In the genomic region with DNA sequence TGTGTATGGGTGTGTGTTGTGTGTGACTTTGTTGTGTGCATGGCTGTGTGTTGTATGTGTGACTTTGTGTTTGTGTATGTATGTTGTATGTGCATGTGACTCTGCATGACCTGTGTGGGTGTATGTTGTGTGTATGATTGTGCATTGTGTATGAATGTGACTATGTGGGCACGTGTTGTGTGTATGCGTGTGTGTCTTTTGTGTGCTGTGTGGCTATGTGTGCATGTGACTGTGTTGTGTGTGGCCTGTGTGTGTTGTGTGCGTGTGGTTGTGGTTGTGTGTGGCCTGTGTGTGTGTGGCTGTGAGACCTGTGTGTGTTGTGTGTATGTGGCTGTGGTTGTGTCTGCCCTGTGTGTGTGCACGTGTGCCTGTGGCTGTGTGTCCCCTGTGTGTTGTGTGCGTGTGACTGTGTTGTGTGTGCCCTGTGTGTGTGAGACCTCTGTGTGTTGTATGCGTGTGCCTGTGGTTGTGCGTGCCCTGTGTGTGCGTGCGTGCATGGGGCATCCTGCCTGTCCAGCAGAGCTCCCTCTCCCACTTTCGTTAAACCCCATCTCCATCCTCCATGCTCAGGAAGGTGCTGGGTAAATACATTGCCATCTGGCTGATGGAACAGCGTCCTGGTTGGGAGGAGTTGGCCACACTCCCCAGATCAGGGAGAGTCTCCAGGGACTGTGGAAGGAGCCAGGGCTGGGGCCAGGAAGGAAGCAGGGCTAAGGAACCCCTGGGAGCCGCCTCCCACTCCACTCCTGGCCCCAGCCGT, we compare ENCODE assay signal across 10 cellular contexts.
DNase-seq lines count a peak whose midpoint lies in the region; ATAC-seq, FAIRE-seq and TF ChIP-seq lines count a peak whose summit lies in the region.
"Had no signal": no experiment of that assay in that cellular context is flagged by ENCODE, and none has a peak within 500 bp of the region (broad histone marks: within the 10 kb centered on the region; RNA-seq: fewer than 3 reads in every experiment).

No MANE protein-coding gene starts in this region.

- H4K8ac ChIP-seq in IMR-90 (ENCODE audit: low read depth in 2 of 2, low read length in 2 of 2): peak overlapping the region; percentile 3 to 76; a peak in 3 of 4 replicates

- ATAC-seq in IMR-90 (ENCODE audit: low read depth) (peak; percentile 59), HG02623 (IDR thresholded peaks at IDR 0.05; ENCODE audit: unreplicated experiment) (no peak), T-cell (replicated peaks in 1 of 4) (no peak)
- ATAC-seq in natural killer cell treated with Interleukin-12 subunit alpha and Interleukin-12 subunit beta and Interleukin-15 and Interleukin-18, amount 100 ng/mL, for 72 hours: no peak
- ATAC-seq: stimulated activated naive CD8-positive, alpha-beta T cell treated with anti-CD3 and anti-CD28 coated beads, Interleukin-15, Interleukin-2, amounts not matched to agents 100 U/mL and 50 U/mL, for 24 hours had no signal

- H2BK15ac ChIP-seq in IMR-90 (ENCODE audit: low read depth, low read length): peak overlapping the region; percentile 43; the same call in 2 of the 3 replicates

- 88% methylated on average over 5 of the region's 13 CpGs; no CpG with 5 or more reads in 1 of the 2 experiments for WGBS in IMR-90 (ENCODE audit: extremely low coverage in 2 of 2, insufficient read length in 1 of 2), 2 experiments

- in situ Hi-C loops in IMR-90 (cut with MboI; ENCODE audit: low sequenced_read_pairs): no loop called here

- H3K27me3 ChIP-seq in Caco-2 (replicated peaks; ENCODE audit: control insufficient read depth, insufficient read depth, low read length) (no peaks in the 10 kb centered on the region), IMR-90 (ENCODE audit: control insufficient read depth, insufficient read depth, low read length) (no peaks in the 10 kb centered on the region), bronchial epithelial cell (ENCODE audit: control insufficient read depth, insufficient read depth, low read length) (no peaks in the 10 kb centered on the region)

- peak overlapping the region; percentile 13 for H3K27ac ChIP-seq in IMR-90 (ENCODE audit: insufficient read depth, low read length)

- TF ChIP-seq POLR2A in IMR-90 (IDR thresholded peaks at IDR 0.05; ENCODE audit: low read depth, low read length): no peak

- POLR2A ChIA-PET in Caco-2 (lab: Charles Lee): interaction anchor here (0.5 to 2.4 kb wide), 2 partner anchors 12 to 25 kb away, joined by 9 to 16 read pairs; no protein-coding TSS in a partner anchor
- POLR2A ChIA-PET in IMR-90 (lab: Charles Lee; ENCODE audit: unreplicated experiment): no interaction called here
- POLR2A ChIA-PET in T-cell (lab: Charles Lee): no interaction called here

- H3K56ac ChIP-seq in IMR-90 (ENCODE audit: extremely low read depth, insufficient read depth, low read length): no peak overlapping the region

- peak overlapping the region; percentile 89 for H3K27ac Mint-ChIP-seq in Caco-2 (ENCODE audit: unreplicated experiment)
- peak overlapping the region; percentile 70 to 88 (median 83) for H3K27ac Mint-ChIP-seq in nephron
- peak overlapping the region in 1 of 2 donors; percentile 12 for H3K27ac Mint-ChIP-seq in natural killer cell treated with Interleukin-12 subunit alpha and Interleukin-12 subunit beta and Interleukin-15 and Interleukin-18, amount 100 ng/mL, for 72 hours
- H3K27ac Mint-ChIP-seq in T-cell: no peak overlapping the region

- H4K20me1 ChIP-seq in IMR-90 (ENCODE audit: insufficient read depth, low read length): peaks cover 21% of the 10 kb centered on the region

- H3K4me1 ChIP-seq in Caco-2 (peaks cover 82% of the 10 kb centered on the region), IMR-90 (ENCODE audit: control insufficient read depth, insufficient read depth, low read length) (peaks cover 24% of the 10 kb centered on the region)

- intact Hi-C loops in Caco-2 (cut with micrococcal nuclease; ENCODE audit: unreplicated experiment) (no loop called here), IMR-90 (cut with micrococcal nuclease) (no loop called here)

- peak overlapping the region; percentile 98 for H2AK5ac ChIP-seq in IMR-90 (ENCODE audit: low read depth, low read length)

- TF ChIP-seq RAD21 in IMR-90 (IDR thresholded peaks at IDR 0.05; ENCODE audit: low read length): no peak

- no peak overlapping the region for H3K4me3 ChIP-seq in Caco-2 (ENCODE audit: low read depth, low read length)
- H3K4me3 ChIP-seq in IMR-90 (ENCODE audit: insufficient read depth, low read depth, low read length): no peak overlapping the region
- H3K4me3 ChIP-seq in bronchial epithelial cell (ENCODE audit: low read depth, low read length): no peak overlapping the region

- H3K36me3 ChIP-seq in Caco-2 (ENCODE audit: control insufficient read depth, insufficient read depth, low read length) (no peaks in the 10 kb centered on the region), IMR-90 (ENCODE audit: control insufficient read depth, insufficient read depth, low read length) (0 out of 2 replicates have a peak, but pooled peaks cover 4% of the 10 kb centered on the region), bronchial epithelial cell (ENCODE audit: control insufficient read depth, insufficient read depth, low read length) (no peaks in the 10 kb centered on the region)

- peak overlapping the region; percentile 56 for H2BK120ac ChIP-seq in IMR-90 (ENCODE audit: low read depth, low read length)

- H3K79me1 ChIP-seq in IMR-90 (ENCODE audit: low read depth in 1 of 2, low read length in 2 of 2): peaks cover 21 to 46% of the 10 kb centered on the region in 2 experiments

- H3K18ac ChIP-seq in IMR-90 (ENCODE audit: low read depth, low read length): peak overlapping the region; percentile 39

- H3K4ac ChIP-seq in IMR-90 (ENCODE audit: low read depth, low read length): peak overlapping the region; percentile 91

- peak overlapping the region; percentile 56 for H2BK5ac ChIP-seq in IMR-90 (ENCODE audit: low read depth, low read length, poor library complexity, severe bottlenecking)

- H3K23ac ChIP-seq in IMR-90 (ENCODE audit: low read depth, low read length): peak overlapping the region; percentile 66

- DNase-seq in Caco-2: no peak
- DNase-seq in IMR-90: peak; percentile 24
- DNase-seq in bronchial epithelial cell (ENCODE audit: low read depth): no peak
- no peak for DNase-seq in natural killer cell treated with Interleukin-12 subunit alpha and Interleukin-12 subunit beta and Interleukin-15 and Interleukin-18, amount 100 ng/mL, for 72 hours (ENCODE audit: low spot score)
- DNase-seq in MV-4-11 (lab: John Stamatoyannopoulos, UW): no peak
- no peak for DNase-seq in T-cell
- DNase-seq: stimulated activated naive CD8-positive, alpha-beta T cell treated with anti-CD3 and anti-CD28 coated beads, Interleukin-15, Interleukin-2, amounts not matched to agents 100 U/mL and 50 U/mL, for 24 hours had no signal

- TF ChIP-seq CTCF in Caco-2 (IDR thresholded peaks at IDR 0.05; ENCODE audit: insufficient read depth in 1 of 2, low read depth in 1 of 2, low read length in 1 of 2, severe bottlenecking in 1 of 2, unreplicated experiment in 1 of 2): no peak
- TF ChIP-seq CTCF in IMR-90 (conservative IDR thresholded peaks at IDR 0.05; ENCODE audit: low read depth, low read length): no peak
- no peak for TF ChIP-seq CTCF in bronchial epithelial cell (IDR thresholded peaks at IDR 0.05; ENCODE audit: insufficient read depth, low read length, severe bottlenecking)
- no peak for TF ChIP-seq CTCF in nephron (IDR thresholded peaks at IDR 0.05; ENCODE audit: unreplicated experiment in 3 of 3)

- H2BK20ac ChIP-seq in IMR-90 (ENCODE audit: low read depth, low read length): peak overlapping the region; percentile 22; the same call in 1 of the 2 replicates

- peaks cover 53% of the 10 kb centered on the region for H3K4me1 Mint-ChIP-seq in Caco-2 (ENCODE audit: low read depth, unreplicated experiment)
- peaks cover 62% of the 10 kb centered on the region for H3K4me1 Mint-ChIP-seq in nephron
- peaks cover 20% of the 10 kb centered on the region in 2 donors for H3K4me1 Mint-ChIP-seq in natural killer cell treated with Interleukin-12 subunit alpha and Interleukin-12 subunit beta and Interleukin-15 and Interleukin-18, amount 100 ng/mL, for 72 hours (ENCODE audit: low read depth in 2 of 2)
- H3K4me1 Mint-ChIP-seq in T-cell: peaks cover 0 to 2% (median 0%) of the 10 kb centered on the region in 3 donors

- peak overlapping the region; percentile 87 for H3K14ac ChIP-seq in IMR-90 (replicated peaks; ENCODE audit: low read depth, low read length)

- CTCF ChIA-PET in Caco-2 (lab: Charles Lee): interaction anchor here (0.6 to 3.5 kb wide), 8 partner anchors 8 to 192 kb away, joined by 3 to 12 read pairs (median 5); no protein-coding TSS in a partner anchor
- CTCF ChIA-PET in IMR-90 (lab: Yijun Ruan, JAX): no interaction called here
- CTCF ChIA-PET in T-cell (lab: Charles Lee): interaction anchor here in 1 of 2 donors (0.6 kb wide), 1 partner anchor 198 kb away, joined by 3 read pairs; no protein-coding TSS in a partner anchor

- H3K36me3 Mint-ChIP-seq in Caco-2 (ENCODE audit: insufficient read depth, unreplicated experiment) (peaks cover 23% of the 10 kb centered on the region), nephron (ENCODE audit: low read depth) (peaks cover 18% of the 10 kb centered on the region), T-cell (no peaks in the 10 kb centered on the region)
- peaks cover 11% of the 10 kb centered on the region for H3K36me3 Mint-ChIP-seq in natural killer cell treated with Interleukin-12 subunit alpha and Interleukin-12 subunit beta and Interleukin-15 and Interleukin-18, amount 100 ng/mL, for 72 hours

- H3K9ac ChIP-seq in IMR-90 (ENCODE audit: low read depth, low read length): peak overlapping the region; percentile 30; the same call in 1 of the 2 replicates

- peak overlapping the region; percentile 21 for H2AK9ac ChIP-seq in IMR-90 (replicated peaks; ENCODE audit: low read depth, low read length, poor library complexity)

- H2AFZ ChIP-seq in IMR-90 (replicated peaks; ENCODE audit: low read length, poor library complexity): peak overlapping the region; percentile 74

- H4K91ac ChIP-seq in IMR-90 (ENCODE audit: insufficient read depth, low read depth, low read length): peak overlapping the region; percentile 50

- FAIRE-seq in bronchial epithelial cell (lab: Jason Lieb, UNC): peak; percentile 90
- FAIRE-seq: endothelial cell of umbilical vein had no signal

- peaks cover 14% of the 10 kb centered on the region for H3K9me3 Mint-ChIP-seq in Caco-2 (ENCODE audit: unreplicated experiment)
- H3K9me3 Mint-ChIP-seq in nephron: no peaks in the 10 kb centered on the region
- H3K9me3 Mint-ChIP-seq in natural killer cell treated with Interleukin-12 subunit alpha and Interleukin-12 subunit beta and Interleukin-15 and Interleukin-18, amount 100 ng/mL, for 72 hours: peaks cover 10% of the 10 kb centered on the region
- H3K9me3 Mint-ChIP-seq in T-cell: no peaks in the 10 kb centered on the region

- H3K4me2 ChIP-seq in IMR-90 (ENCODE audit: low read depth, low read length): peak overlapping the region; percentile 4; the same call in 1 of the 2 replicates

- H3K9me1 ChIP-seq in IMR-90 (ENCODE audit: insufficient read depth, low read length): peaks cover 13% of the 10 kb centered on the region

- BruUV-seq in Caco-2 (replicated peaks; lab: Mats Ljungman, UMichigan) (TSS peak; percentile 66), IMR-90 (replicated peaks; lab: Mats Ljungman, UMichigan) (no TSS peak)

- dilution Hi-C loops in IMR-90 (cut with HindIII; ENCODE audit: low sequenced_read_pairs, unreplicated experiment): no loop called here

- peak overlapping the region; percentile 55 for H4K5ac ChIP-seq in IMR-90 (ENCODE audit: low read depth, low read length)

- H3K4me3 Mint-ChIP-seq in Caco-2 (ENCODE audit: unreplicated experiment): peak overlapping the region; percentile 33
- peak overlapping the region; percentile 19 to 61 (median 54) for H3K4me3 Mint-ChIP-seq in nephron
- H3K4me3 Mint-ChIP-seq in natural killer cell treated with Interleukin-12 subunit alpha and Interleukin-12 subunit beta and Interleukin-15 and Interleukin-18, amount 100 ng/mL, for 72 hours: no peak overlapping the region
- H3K4me3 Mint-ChIP-seq in T-cell: no peak overlapping the region

- no peaks in the 10 kb centered on the region for H3K27me3 Mint-ChIP-seq in Caco-2 (ENCODE audit: insufficient read depth, unreplicated experiment)
- H3K27me3 Mint-ChIP-seq in nephron (ENCODE audit: low read depth): peaks cover 5% of the 10 kb centered on the region
- H3K27me3 Mint-ChIP-seq in natural killer cell treated with Interleukin-12 subunit alpha and Interleukin-12 subunit beta and Interleukin-15 and Interleukin-18, amount 100 ng/mL, for 72 hours: peaks cover 9 to 10% of the 10 kb centered on the region in 2 donors
- H3K27me3 Mint-ChIP-seq in T-cell: peaks cover 0 to 4% of the 10 kb centered on the region in 2 donors

- H3K9me3 ChIP-seq in Caco-2 (no peaks in the 10 kb centered on the region), IMR-90 (ENCODE audit: control insufficient read depth, insufficient read depth, low read length) (no peaks in the 10 kb centered on the region)

Comparison
In these comparisons a context has a peak if more than half of its experiments do, and no peak if none do; other contexts are left out.
1. H3K27ac Mint-ChIP-seq: peak in Caco-2 (single experiment) and nephron (3 of 3); none in T-cell (0 of 2).
2. H3K4me3 Mint-ChIP-seq: peak in Caco-2 (single experiment) and nephron (3 of 3); none in natural killer cell treated with Interleukin-12 subunit alpha and Interleukin-12 subunit beta and Interleukin-15 and Interleukin-18, amount 100 ng/mL, for 72 hours (single experiment) and T-cell (0 of 3).